Comparison of ENCODE assay signal across 9 cellular contexts in the genomic region with DNA sequence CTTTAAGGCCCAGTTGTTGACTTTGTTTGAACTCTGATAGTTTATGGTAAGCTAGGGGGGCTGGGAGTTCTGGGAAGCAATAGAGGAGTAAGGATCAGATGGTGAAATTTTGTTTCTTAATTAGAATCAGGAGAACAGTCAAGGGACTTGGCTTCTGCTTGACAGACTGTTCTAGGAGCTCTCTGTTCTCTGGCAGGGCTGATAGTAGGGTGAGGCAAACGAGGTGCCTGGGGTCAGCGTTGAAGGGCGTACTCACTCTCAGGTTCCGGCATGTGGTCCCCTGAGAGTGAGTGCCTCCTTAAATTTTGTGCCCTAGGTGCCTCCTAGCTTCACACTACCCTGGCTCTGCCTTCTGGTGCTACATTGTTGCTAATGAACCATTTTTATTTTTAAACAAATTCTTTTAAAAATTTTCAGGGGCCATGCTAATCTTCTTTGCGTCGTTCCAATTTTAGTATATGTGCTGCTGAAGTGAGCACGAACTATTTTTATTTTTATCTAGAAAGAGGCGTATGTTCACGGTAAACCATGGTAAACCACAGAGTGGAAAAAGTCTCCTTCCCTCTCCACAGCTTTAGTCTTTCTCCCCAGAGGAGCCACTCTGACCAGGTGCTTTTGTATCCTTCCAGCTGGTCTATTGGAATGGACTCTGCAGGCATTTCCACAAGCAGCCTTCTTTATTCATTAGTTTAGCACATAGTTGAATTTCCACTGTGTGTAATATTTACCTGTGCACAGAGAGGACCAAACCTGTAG. TPM values are rescaled to one million over a fixed set of nuclear protein-coding genes. Genes with fewer than 3 reads are reported as not detected.
DNase-seq lines count a peak whose midpoint lies in the region; ATAC-seq and TF ChIP-seq lines count a peak whose summit lies in the region.
"Had no signal": no experiment of that assay in that cellular context is flagged by ENCODE, and none has a peak within 500 bp of the region (broad histone marks: within the 10 kb centered on the region; RNA-seq: fewer than 3 reads in every experiment).

No MANE protein-coding gene starts in this region.

- H3K4me1 Mint-ChIP-seq in activated naive CD8-positive, alpha-beta T cell treated with anti-CD3 and anti-CD28 coated beads for 36 hours: peaks cover 88% of the 10 kb centered on the region
- peaks cover 53 to 95% (median 87%) of the 10 kb centered on the region in 4 donors for H3K4me1 Mint-ChIP-seq in naive thymus-derived CD8-positive, alpha-beta T cell

- H3K9me3 Mint-ChIP-seq in activated naive CD8-positive, alpha-beta T cell treated with anti-CD3 and anti-CD28 coated beads for 36 hours: peaks cover 1% of the 10 kb centered on the region
- no peaks in the 10 kb centered on the region for H3K9me3 Mint-ChIP-seq in naive thymus-derived CD8-positive, alpha-beta T cell

- H3K4me3 ChIP-seq in A673 (ENCODE audit: low read depth, low read length, poor library complexity, severe bottlenecking): no peak overlapping the region

- peaks cover 12% of the 10 kb centered on the region for H3K36me3 ChIP-seq in A673 (ENCODE audit: insufficient read depth, low read length, poor library complexity, severe bottlenecking)

- H3K27me3 Mint-ChIP-seq in activated naive CD8-positive, alpha-beta T cell treated with anti-CD3 and anti-CD28 coated beads for 36 hours: no peaks in the 10 kb centered on the region
- no peaks in the 10 kb centered on the region for H3K27me3 Mint-ChIP-seq in naive thymus-derived CD8-positive, alpha-beta T cell

- CTCF ChIA-PET in A673 (lab: Charles Lee): no interaction called here

- POLR2A ChIA-PET in naive thymus-derived CD8-positive, alpha-beta T cell (lab: Charles Lee): interaction anchor here (0.5 to 40.3 kb wide), 4 partner anchors 8 to 946 kb away, joined by 5 to 1294 read pairs (median 650); a partner anchor contains a TSS
- POLR2A ChIA-PET in A673 (lab: Charles Lee; ENCODE audit: low non-redundant PET): interaction anchor here (0.6 kb wide), 1 partner anchor 374 kb away, joined by 4 read pairs; no protein-coding TSS in a partner anchor

- no peak for TF ChIP-seq CTCF in GM10266 (IDR thresholded peaks at IDR 0.05; ENCODE audit: control insufficient read depth, insufficient read depth, low read depth, missing control alignments)
- no peak for TF ChIP-seq CTCF in A673 (conservative IDR thresholded peaks at IDR 0.05; ENCODE audit: low read depth, low read length)

- peak; percentile 64 for DNase-seq in GM10266 (ENCODE audit: extremely low spot score)
- DNase-seq in activated naive CD8-positive, alpha-beta T cell treated with anti-CD3 and anti-CD28 coated beads for 36 hours: no peak
- DNase-seq in naive thymus-derived CD8-positive, alpha-beta T cell: peak in 1 of 10 donors; percentile 55
- no peak for DNase-seq in A673 (ENCODE audit: low spot score)
- no peak for DNase-seq in NCI-H524 (lab: John Stamatoyannopoulos, UW)
- no peak for DNase-seq in hippocampal formation (lab: John Stamatoyannopoulos, UW)
- DNase-seq: NCI-H1105 had no signal

- H3K4me3 Mint-ChIP-seq in activated naive CD8-positive, alpha-beta T cell treated with anti-CD3 and anti-CD28 coated beads for 36 hours: peak overlapping the region; percentile 49
- peak overlapping the region; percentile 74 to 90 (median 84) for H3K4me3 Mint-ChIP-seq in naive thymus-derived CD8-positive, alpha-beta T cell

- peak overlapping the region; percentile 96 for H3K27ac Mint-ChIP-seq in activated naive CD8-positive, alpha-beta T cell treated with anti-CD3 and anti-CD28 coated beads for 36 hours
- H3K27ac Mint-ChIP-seq in naive thymus-derived CD8-positive, alpha-beta T cell: peak overlapping the region; percentile 86 to 98 (median 91)

- ATAC-seq in HG02588 (IDR thresholded peaks at IDR 0.05; ENCODE audit: unreplicated experiment) (peak; percentile 44), HG02571 (IDR thresholded peaks at IDR 0.05; ENCODE audit: unreplicated experiment) (no peak)
- ATAC-seq in naive thymus-derived CD8-positive, alpha-beta T cell: peak in 1 of 2 donors; percentile 10

- BruUV-seq in A673 (replicated peaks; lab: Mats Ljungman, UMichigan): no TSS peak

- no peaks in the 10 kb centered on the region for H3K4me1 ChIP-seq in A673 (ENCODE audit: insufficient read depth, low read length, poor library complexity, severe bottlenecking)

- intact Hi-C loops in A673 (cut with micrococcal nuclease; ENCODE audit: unreplicated experiment): no loop called here

- peaks cover 65% of the 10 kb centered on the region for H3K36me3 Mint-ChIP-seq in activated naive CD8-positive, alpha-beta T cell treated with anti-CD3 and anti-CD28 coated beads for 36 hours
- peaks cover 0 to 55% (median 15%) of the 10 kb centered on the region in 3 donors for H3K36me3 Mint-ChIP-seq in naive thymus-derived CD8-positive, alpha-beta T cell

- H3K27me3 ChIP-seq in A673 (replicated peaks; ENCODE audit: insufficient read depth, low read depth, low read length, poor library complexity): no peaks in the 10 kb centered on the region

- no peaks in the 10 kb centered on the region for H3K9me3 ChIP-seq in A673 (ENCODE audit: low read depth, low read length, poor library complexity, severe bottlenecking)

- H3K27ac ChIP-seq in A673 (ENCODE audit: low read depth, low read length, poor library complexity, severe bottlenecking): no peak overlapping the region

RNA-seq across cellular contexts. Expression of a gene that starts 19.7 kb away (rescaled TPM):
- total RNA-seq in activated naive CD8-positive, alpha-beta T cell treated with anti-CD3 and anti-CD28 coated beads for 36 hours: 10 to 100 TPM; 65.9 to 69.9 TPM
- 100 to 1,000 TPM; 211 to 228 TPM for total RNA-seq in naive thymus-derived CD8-positive, alpha-beta T cell
- polyA plus RNA-seq in naive thymus-derived CD8-positive, alpha-beta T cell: 10 to 100 TPM; 14.3 to 20.2 (median 19.2) TPM
- total RNA-seq in A673 (2021): 43.6 and 58.7 TPM in 2 replicates

RNA-seq across cellular contexts. Expression of a gene that starts 26.7 kb away (rescaled TPM):
- total RNA-seq in activated naive CD8-positive, alpha-beta T cell treated with anti-CD3 and anti-CD28 coated beads for 36 hours: 10 to 100 TPM; 23.0 to 23.3 TPM
- total RNA-seq in naive thymus-derived CD8-positive, alpha-beta T cell: 10 to 100 TPM; 46.0 to 52.0 TPM
- 10 to 100 TPM; 18.8 to 27.5 (median 23.3) TPM for polyA plus RNA-seq in naive thymus-derived CD8-positive, alpha-beta T cell
- 24.5 and 25.3 TPM in 2 replicates for total RNA-seq in A673 (2021)

RNA-seq across cellular contexts. Expression of a gene that starts 26.8 kb away (rescaled TPM):
- 10 to 100 TPM; 68.9 to 72.0 TPM for total RNA-seq in activated naive CD8-positive, alpha-beta T cell treated with anti-CD3 and anti-CD28 coated beads for 36 hours
- 100 to 1,000 TPM; 110 to 112 TPM for total RNA-seq in naive thymus-derived CD8-positive, alpha-beta T cell
- polyA plus RNA-seq in naive thymus-derived CD8-positive, alpha-beta T cell: 10 to 100 TPM; 35.7 to 49.9 (median 43.2) TPM
- 60.2 and 66.2 TPM in 2 replicates for total RNA-seq in A673 (2021)

RNA-seq across cellular contexts. Expression of a gene that starts 38.8 kb away (rescaled TPM):
- 1 to 10 TPM; 7.9 to 8.0 TPM for total RNA-seq in activated naive CD8-positive, alpha-beta T cell treated with anti-CD3 and anti-CD28 coated beads for 36 hours
- total RNA-seq in naive thymus-derived CD8-positive, alpha-beta T cell: 1 to 10 TPM; 6.3 to 8.0 TPM
- 1 to 10 TPM; 2.4 to 9.6 (median 4.6) TPM for polyA plus RNA-seq in naive thymus-derived CD8-positive, alpha-beta T cell
- 6.8 and 8.1 TPM in 2 replicates for total RNA-seq in A673 (2021)

RNA-seq across cellular contexts. Expression of a gene that starts 48.1 kb away (rescaled TPM):
- 1 to 10 TPM in 1 of 2 experiments, under 1 TPM in 1; 0.92 to 1.2 TPM for total RNA-seq in activated naive CD8-positive, alpha-beta T cell treated with anti-CD3 and anti-CD28 coated beads for 36 hours
- under 1 TPM; 0.22 to 0.36 TPM for total RNA-seq in naive thymus-derived CD8-positive, alpha-beta T cell
- under 1 TPM in 1 of 3 donors, not detected in 2; 0.64 TPM for polyA plus RNA-seq in naive thymus-derived CD8-positive, alpha-beta T cell
- 0.19 and 0.35 TPM in 2 replicates for total RNA-seq in A673 (2021)
